ENCODE assay signal across 25 cellular contexts in genomic region chr6:12939314-12939713, GRCh38.
"Had no signal": no experiment of that assay in that cellular context is flagged by ENCODE, and none has a peak within 500 bp of the region (broad histone marks: within the 10 kb centered on the region; RNA-seq: fewer than 3 reads in every experiment).

No MANE protein-coding gene starts in this region.

- DNase-seq: dorsolateral prefrontal cortex; effector CD4-positive, alpha-beta T cell; immature natural killer cell; islet precursor cell; kidney glomerular epithelial cell; left colon; left ventricle myocardium superior; lower lobe of right lung; naive thymus-derived CD8-positive, alpha-beta T cell; nephron progenitor cell; nucleus accumbens; ovary; posterior cingulate gyrus; psoas muscle; retina; right lobe of liver; small intestine; stimulated activated CD4-positive, alpha-beta T cell treated with anti-CD3 and anti-CD28 coated beads, Interleukin-12 subunit alpha, Interleukin-12 subunit beta, amount 100 ng/mL, for 4 hours; stimulated activated CD4-positive, alpha-beta T cell treated with anti-CD3 and anti-CD28 coated beads, Interleukin-1b, Interleukin-23, amount 100 ng/mL, for 48 hours; stimulated activated CD4-positive, alpha-beta T cell treated with anti-CD3 and anti-CD28 coated beads, Interleukin-4, amount 100 ng/mL, for 1 hour; stimulated activated CD8-positive, alpha-beta memory T cell treated with anti-CD3 and anti-CD28 coated beads, Interleukin-4, amount 100 ng/mL, for 48 hours; stimulated activated naive CD4-positive, alpha-beta T cell; stomach; testis; tibial artery had no signal

- H3K4me1 ChIP-seq: lower lobe of right lung, psoas muscle, right lobe of liver, stomach, testis, tibial artery had no signal

- H3K9me3 ChIP-seq: lower lobe of right lung, ovary, psoas muscle, right lobe of liver, stomach, testis, tibial artery had no signal

- H3K4me3 ChIP-seq: dorsolateral prefrontal cortex, lower lobe of right lung, ovary, psoas muscle, right lobe of liver, stomach, testis, tibial artery had no signal

- ATAC-seq: left colon; left ventricle myocardium superior; lower lobe of right lung; naive thymus-derived CD8-positive, alpha-beta T cell; psoas muscle; right lobe of liver had no signal

- H3K27me3 ChIP-seq: dorsolateral prefrontal cortex, ovary, right lobe of liver, stomach, testis, tibial artery had no signal

- H3K36me3 ChIP-seq: lower lobe of right lung, ovary, right lobe of liver, stomach, tibial artery had no signal

- H3K27ac ChIP-seq: lower lobe of right lung, ovary, psoas muscle, right lobe of liver, stomach, testis, tibial artery had no signal
